ENCODE assay signal across 1 cellular context in the genomic region with DNA sequence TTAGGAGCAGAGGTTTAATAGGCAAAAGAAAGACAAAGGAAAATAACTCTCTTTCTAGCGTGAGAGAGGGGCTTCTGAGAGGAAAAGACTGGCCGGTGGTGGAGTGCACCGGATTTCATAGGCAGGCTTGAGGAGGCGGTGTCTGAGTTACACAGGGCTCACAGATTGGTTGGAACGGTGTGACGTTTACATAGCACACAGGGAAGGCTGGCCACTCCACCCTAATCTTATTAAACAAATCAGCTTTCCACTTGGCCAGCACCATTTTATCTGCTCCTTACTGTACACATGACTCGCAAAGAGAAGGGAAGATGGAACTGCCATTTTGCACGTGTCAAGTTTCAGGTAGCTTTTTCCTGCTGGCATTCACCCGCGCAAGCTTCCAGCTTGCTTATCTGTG.
TF ChIP-seq lines count a peak whose summit lies in the region.

No MANE protein-coding gene starts in this region.

TF ChIP-seq in GM23338, 12 proteins besides CTCF, POLR2A, EP300 and RAD21 (continued from another document):
- TF ChIP-seq, protein P1, sequence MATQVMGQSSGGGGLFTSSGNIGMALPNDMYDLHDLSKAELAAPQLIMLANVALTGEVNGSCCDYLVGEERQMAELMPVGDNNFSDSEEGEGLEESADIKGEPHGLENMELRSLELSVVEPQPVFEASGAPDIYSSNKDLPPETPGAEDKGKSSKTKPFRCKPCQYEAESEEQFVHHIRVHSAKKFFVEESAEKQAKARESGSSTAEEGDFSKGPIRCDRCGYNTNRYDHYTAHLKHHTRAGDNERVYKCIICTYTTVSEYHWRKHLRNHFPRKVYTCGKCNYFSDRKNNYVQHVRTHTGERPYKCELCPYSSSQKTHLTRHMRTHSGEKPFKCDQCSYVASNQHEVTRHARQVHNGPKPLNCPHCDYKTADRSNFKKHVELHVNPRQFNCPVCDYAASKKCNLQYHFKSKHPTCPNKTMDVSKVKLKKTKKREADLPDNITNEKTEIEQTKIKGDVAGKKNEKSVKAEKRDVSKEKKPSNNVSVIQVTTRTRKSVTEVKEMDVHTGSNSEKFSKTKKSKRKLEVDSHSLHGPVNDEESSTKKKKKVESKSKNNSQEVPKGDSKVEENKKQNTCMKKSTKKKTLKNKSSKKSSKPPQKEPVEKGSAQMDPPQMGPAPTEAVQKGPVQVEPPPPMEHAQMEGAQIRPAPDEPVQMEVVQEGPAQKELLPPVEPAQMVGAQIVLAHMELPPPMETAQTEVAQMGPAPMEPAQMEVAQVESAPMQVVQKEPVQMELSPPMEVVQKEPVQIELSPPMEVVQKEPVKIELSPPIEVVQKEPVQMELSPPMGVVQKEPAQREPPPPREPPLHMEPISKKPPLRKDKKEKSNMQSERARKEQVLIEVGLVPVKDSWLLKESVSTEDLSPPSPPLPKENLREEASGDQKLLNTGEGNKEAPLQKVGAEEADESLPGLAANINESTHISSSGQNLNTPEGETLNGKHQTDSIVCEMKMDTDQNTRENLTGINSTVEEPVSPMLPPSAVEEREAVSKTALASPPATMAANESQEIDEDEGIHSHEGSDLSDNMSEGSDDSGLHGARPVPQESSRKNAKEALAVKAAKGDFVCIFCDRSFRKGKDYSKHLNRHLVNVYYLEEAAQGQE (IDR thresholded peaks at IDR 0.05; ENCODE audit: unreplicated experiment): no peak
- TF ChIP-seq POLR2AphosphoS5 (IDR thresholded peaks at IDR 0.05; ENCODE audit: low read depth): no peak
- no peak for TF ChIP-seq EZH2 (IDR thresholded peaks at IDR 0.05; ENCODE audit: low read depth, unreplicated experiment)
